In genomic region chr20:21074605-21075336, GRCh38 we compare ENCODE assay signal across 11 cellular contexts. TPM values are rescaled to one million over a fixed set of nuclear protein-coding genes. Genes with fewer than 3 reads are reported as not detected.
DNase-seq lines count a peak whose midpoint lies in the region; ATAC-seq and TF ChIP-seq lines count a peak whose summit lies in the region.
"Had no signal": no experiment of that assay in that cellular context is flagged by ENCODE, and none has a peak within 500 bp of the region (broad histone marks: within the 10 kb centered on the region; RNA-seq: fewer than 3 reads in every experiment).

No MANE protein-coding gene starts in this region.

- no peak overlapping the region for H2BK15ac ChIP-seq in neuronal stem cell (ENCODE audit: low read length)

- H3K14ac ChIP-seq in neuronal stem cell (ENCODE audit: low read length): no peak overlapping the region

- POLR2A ChIA-PET in A673 (lab: Charles Lee; ENCODE audit: low non-redundant PET): no interaction called here

- no peak overlapping the region for H4K91ac ChIP-seq in neuronal stem cell (ENCODE audit: low read depth, low read length, poor library complexity)

- H3K4me1 ChIP-seq in A673 (ENCODE audit: insufficient read depth, low read length, poor library complexity, severe bottlenecking): no peaks in the 10 kb centered on the region
- no peaks in the 10 kb centered on the region for H3K4me1 ChIP-seq in neuronal stem cell (ENCODE audit: control insufficient read depth in 2 of 2, insufficient read depth in 1 of 2, low read depth in 1 of 2, low read length in 2 of 2)

- intact Hi-C loops in A673 (cut with micrococcal nuclease; ENCODE audit: unreplicated experiment): no loop called here

- CTCF ChIA-PET in A673 (lab: Charles Lee): no interaction called here

- no peak overlapping the region for H2BK120ac ChIP-seq in neuronal stem cell (ENCODE audit: low read depth, low read length)

- BruUV-seq in A673 (replicated peaks; lab: Mats Ljungman, UMichigan): no TSS peak

- H3K79me1 ChIP-seq in neuronal stem cell (ENCODE audit: low read depth, low read length): no peaks in the 10 kb centered on the region

- DNase-seq in Daoy (ENCODE audit: low read depth) (peak; percentile 85), NOMO-1 treated with DMSO at 0.1 percent for 48 hours (lab: John Stamatoyannopoulos, UW; ENCODE audit: unreplicated experiment) (peak; percentile 81), omental fat pad (ENCODE audit: low spot score) (no peak), NCI-H2196 (lab: John Stamatoyannopoulos, UW; ENCODE audit: unreplicated experiment) (no peak), A673 (ENCODE audit: low spot score) (no peak), neuronal stem cell (ENCODE audit: low spot score) (no peak)
- DNase-seq: activated CD4-positive, alpha-beta T cell treated with anti-CD3 and anti-CD28 coated beads, Interleukin-2, amount 50 U/mL, for 48 hours; CD8-positive, alpha-beta memory T cell had no signal

- H3K18ac ChIP-seq in neuronal stem cell (ENCODE audit: low read length): no peak overlapping the region

- no peak overlapping the region for H3K27ac ChIP-seq in A673 (ENCODE audit: low read depth, low read length, poor library complexity, severe bottlenecking)
- no peak overlapping the region for H3K27ac ChIP-seq in neuronal stem cell (replicated peaks; ENCODE audit: low read length)

- no peak overlapping the region for H3K4me3 ChIP-seq in A673 (ENCODE audit: low read depth, low read length, poor library complexity, severe bottlenecking)
- H3K4me3 ChIP-seq in neuronal stem cell (ENCODE audit: low read length in 2 of 2): no peak overlapping the region

- no peak overlapping the region for H2AFZ ChIP-seq in neuronal stem cell (ENCODE audit: low read length)

- H2BK5ac ChIP-seq in neuronal stem cell (ENCODE audit: low read length): no peak overlapping the region

- ATAC-seq in GM19438 (IDR thresholded peaks at IDR 0.05; ENCODE audit: low read depth, unreplicated experiment) (peak; percentile 98), HG03045 (IDR thresholded peaks at IDR 0.05; ENCODE audit: unreplicated experiment) (peak; percentile 95), omental fat pad (ENCODE audit: low FRiP score) (no peak)

- no peak overlapping the region for H3K9ac ChIP-seq in neuronal stem cell (ENCODE audit: low read depth, low read length, poor library complexity)

- TF ChIP-seq CTCF in omental fat pad (IDR thresholded peaks at IDR 0.05) (no peak), A673 (conservative IDR thresholded peaks at IDR 0.05; ENCODE audit: low read depth, low read length) (no peak)

- no peak overlapping the region for H3K4me2 ChIP-seq in neuronal stem cell (ENCODE audit: insufficient read depth, low read length, poor library complexity, severe bottlenecking)

- H3K36me3 ChIP-seq in A673 (ENCODE audit: insufficient read depth, low read length, poor library complexity, severe bottlenecking): no peaks in the 10 kb centered on the region
- H3K36me3 ChIP-seq in neuronal stem cell (replicated peaks in 1 of 2; ENCODE audit: control insufficient read depth in 2 of 2, insufficient read depth in 2 of 2, low read length in 2 of 2): no peaks in the 10 kb centered on the region

- H4K8ac ChIP-seq in neuronal stem cell (ENCODE audit: low read depth, low read length): no peak overlapping the region

- H3K27me3 ChIP-seq in A673 (replicated peaks; ENCODE audit: insufficient read depth, low read depth, low read length, poor library complexity) (peaks cover 36% of the 10 kb centered on the region), neuronal stem cell (ENCODE audit: control insufficient read depth in 3 of 3, insufficient read depth in 3 of 3, low read depth in 1 of 3, low read length in 3 of 3) (peaks cover 0 to 15% (median 0%) of the 10 kb centered on the region in 3 experiments)

- H2AK5ac ChIP-seq in neuronal stem cell (ENCODE audit: low read depth, low read length): no peak overlapping the region

- H2BK12ac ChIP-seq in neuronal stem cell (ENCODE audit: low read length): no peak overlapping the region

- H3K4ac ChIP-seq in neuronal stem cell (ENCODE audit: low read length): no peak overlapping the region

- WGBS in neuronal stem cell (ENCODE audit: extremely low coverage in 2 of 2, insufficient read length in 2 of 2, insufficient replicate concordance in 1 of 2), 2 donors: no CpG with 5 or more reads among the region's 12 CpGs

- H3K9me3 ChIP-seq in A673 (ENCODE audit: low read depth, low read length, poor library complexity, severe bottlenecking) (no peaks in the 10 kb centered on the region), neuronal stem cell (replicated peaks in 1 of 2; ENCODE audit: control insufficient read depth in 2 of 2, insufficient read depth in 1 of 2, low read depth in 1 of 2, low read length in 2 of 2) (no peaks in the 10 kb centered on the region)

- no peak overlapping the region for H3K23ac ChIP-seq in neuronal stem cell (ENCODE audit: low read depth, low read length, poor library complexity)

RNA-seq across cellular contexts. Expression of gene LINC00237, which starts 31.4 kb away (rescaled TPM):
- total RNA-seq in Daoy (2014; rRNA removed; shearing (Covaris generic)): 4.4 TPM in 1 of 2 replicates, not detected in the other
- total RNA-seq in omental fat pad (not detected), A673 (2021) (not detected in 2 replicates)
- not detected for polyA plus RNA-seq in neuronal stem cell (2013, experiment 1 of 2)
- polyA plus RNA-seq in neuronal stem cell (2013, experiment 2 of 2): not detected
- total RNA-seq: CD8-positive, alpha-beta memory T cell; mononuclear cell had no signal
- polyA plus RNA-seq: CD8-positive, alpha-beta memory T cell had no signal

RNA-seq across cellular contexts. Expression of gene KIZ, which starts 51.1 kb away (rescaled TPM):
- total RNA-seq in Daoy (2014; rRNA removed; shearing (Covaris generic)): 22.2 and 36.7 TPM in 2 replicates
- 10 to 100 TPM; 19.1 to 33.7 (median 23.7) TPM for total RNA-seq in omental fat pad
- total RNA-seq in A673 (2021): 8.4 and 9.1 TPM in 2 replicates
- polyA plus RNA-seq in neuronal stem cell (2013, experiment 1 of 2): 15.6 TPM
- 17.1 TPM for polyA plus RNA-seq in neuronal stem cell (2013, experiment 2 of 2)

Comparison
In these comparisons a context has a peak if more than half of its experiments do, and no peak if none do; other contexts are left out.
1. DNase-seq: peak in Daoy (single experiment) and NOMO-1 treated with DMSO at 0.1 percent for 48 hours (single experiment); none in omental fat pad (single experiment), NCI-H2196 (single experiment), A673 (single experiment) and neuronal stem cell (single experiment).